ENCODE assay signal across 8 cellular contexts in the genomic region with DNA sequence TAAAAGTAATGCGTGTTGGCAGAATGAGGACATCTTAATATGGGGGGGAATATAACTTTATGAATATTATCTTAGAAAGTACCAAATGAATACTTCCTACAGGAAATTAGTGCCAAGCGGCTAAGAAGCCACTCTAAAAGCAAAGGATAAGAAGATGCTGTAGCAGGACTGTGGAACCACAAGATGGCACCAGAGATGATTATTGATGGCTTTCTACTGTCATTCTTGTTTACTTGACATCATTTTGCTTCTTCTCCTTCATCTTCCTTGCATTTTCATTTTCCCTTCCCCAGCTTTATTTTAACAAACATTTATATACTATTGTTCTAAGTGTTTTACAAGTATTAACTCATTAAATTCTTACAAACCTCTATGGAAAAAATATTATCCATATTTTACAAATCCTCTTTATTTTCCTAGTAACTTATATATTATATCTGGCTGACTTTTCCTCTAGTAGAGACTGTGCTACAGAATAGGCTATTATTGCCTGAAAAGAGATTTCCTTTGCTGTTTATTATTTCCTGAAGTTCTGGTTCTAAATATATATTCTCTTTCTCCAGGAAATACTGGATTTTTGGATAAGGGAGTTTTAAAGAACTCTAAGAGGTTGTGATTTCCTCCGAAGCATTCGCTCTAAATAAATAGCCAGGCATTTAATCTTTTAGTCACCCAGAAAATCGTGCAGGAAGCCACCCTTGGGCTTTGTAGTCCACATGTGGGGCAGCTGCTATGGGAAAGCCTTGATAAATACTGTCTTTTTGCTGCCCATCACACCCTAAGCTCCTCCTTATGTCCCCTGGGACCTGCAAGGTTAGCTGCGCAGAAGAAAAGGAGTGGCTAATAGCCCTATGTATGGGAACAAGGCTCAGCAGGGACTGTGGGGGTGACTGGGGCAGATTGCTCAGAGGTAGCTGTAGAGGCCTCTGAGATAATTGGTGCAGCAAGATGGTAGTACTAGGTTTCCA. TPM values are rescaled to one million over a fixed set of nuclear protein-coding genes. Genes with fewer than 3 reads are reported as not detected.
DNase-seq lines count a peak whose midpoint lies in the region; ATAC-seq, FAIRE-seq and TF ChIP-seq lines count a peak whose summit lies in the region.

No MANE protein-coding gene starts in this region.

- peak; percentile 65; the same call in 1 of the 2 replicates for TF ChIP-seq CTCF in PC-9 (conservative IDR thresholded peaks at IDR 0.05)
- peak; percentile 83 for TF ChIP-seq CTCF in endodermal cell (conservative IDR thresholded peaks at IDR 0.05)
- TF ChIP-seq CTCF in pancreas (IDR thresholded peaks at IDR 0.05) = no peak
- TF ChIP-seq CTCF in sigmoid colon (IDR thresholded peaks at IDR 0.05) = no peak

- intact Hi-C loops in PC-9 (cut with micrococcal nuclease; ENCODE audit: unreplicated experiment) = no loop called here
- intact Hi-C loops in pancreas (cut with DNase I) = no loop called here
- intact Hi-C loops in sigmoid colon (cut with DNase I) = no loop called here

- DNase-seq in D341Med (ENCODE audit: low spot score) (peak; percentile 63), PC-9 (no peak), endodermal cell (peak; percentile 48), pancreas (no peak), ecto neural progenitor cell (ENCODE audit: low spot score) (no peak), sigmoid colon (no peak)

- H3K36me3 Mint-ChIP-seq in endodermal cell (ENCODE audit: low read depth) = no peaks in the 10 kb centered on the region

- H3K4me3 ChIP-seq in PC-9 = no peak overlapping the region
- no peak overlapping the region for H3K4me3 ChIP-seq in endodermal cell (ENCODE audit: low read length)
- no peak overlapping the region for H3K4me3 ChIP-seq in pancreas
- no peak overlapping the region for H3K4me3 ChIP-seq in sigmoid colon

- H3K9me3 ChIP-seq in PC-9 (ENCODE audit: insufficient read depth, low read depth) (no peaks in the 10 kb centered on the region), endodermal cell (ENCODE audit: control insufficient read depth, low read length) (no peaks in the 10 kb centered on the region), pancreas (no peaks in the 10 kb centered on the region), sigmoid colon (no peaks in the 10 kb centered on the region)

- H3K4me1 Mint-ChIP-seq in endodermal cell = peaks cover 13% of the 10 kb centered on the region

- H3K4me3 Mint-ChIP-seq in endodermal cell = no peak overlapping the region

- H3K9ac ChIP-seq in endodermal cell (ENCODE audit: extremely low read depth, low read length, poor library complexity, severe bottlenecking) = no peak overlapping the region

- H3K9me2 ChIP-seq in PC-9 (ENCODE audit: insufficient read depth) = no peaks in the 10 kb centered on the region

- no peaks in the 10 kb centered on the region for H3K79me2 ChIP-seq in PC-9 (ENCODE audit: low read depth)

- no peak overlapping the region for H3K27ac Mint-ChIP-seq in endodermal cell

- peak; percentile 82 for ATAC-seq in GM18870 (IDR thresholded peaks at IDR 0.05; ENCODE audit: unreplicated experiment)
- peak; percentile 81 for ATAC-seq in HG03196 (IDR thresholded peaks at IDR 0.05; ENCODE audit: unreplicated experiment)
- ATAC-seq in pancreas = no peak

- POLR2A ChIA-PET in PC-9 (lab: Charles Lee; ENCODE audit: unreplicated experiment) = no interaction called here

- H4K20me1 ChIP-seq in PC-9 (ENCODE audit: insufficient read depth) = no peaks in the 10 kb centered on the region

- TF ChIP-seq EP300 in sigmoid colon (IDR thresholded peaks at IDR 0.05) = no peak

- WGBS in endodermal cell (ENCODE audit: insufficient coverage in 1 of 2, insufficient read length in 1 of 2), 2 experiments = 65 to 80% methylated on average over 5 of the region's 6 CpGs
- 57 to 58% methylated on average over 6 of the region's 6 CpGs for WGBS in pancreas, 2 donors
- 68 to 74% methylated on average over 6 of the region's 6 CpGs for WGBS in sigmoid colon, 2 donors

- CTCF ChIA-PET in PC-9 (lab: Charles Lee) = interaction anchor here (0.6 kb wide), 1 partner anchor 1039 kb away, joined by 4 read pairs; no protein-coding TSS in a partner anchor

- no peaks in the 10 kb centered on the region for H3K9me3 Mint-ChIP-seq in endodermal cell

- no peak overlapping the region for H2AFZ ChIP-seq in PC-9

- H3K27me3 ChIP-seq in PC-9 (ENCODE audit: insufficient read depth, low read depth) (no peaks in the 10 kb centered on the region), endodermal cell (ENCODE audit: control insufficient read depth, insufficient read depth, low read length, poor library complexity, severe bottlenecking) (no peaks in the 10 kb centered on the region), pancreas (no peaks in the 10 kb centered on the region), sigmoid colon (no peaks in the 10 kb centered on the region)

- TF ChIP-seq POLR2A in sigmoid colon (IDR thresholded peaks at IDR 0.05) = no peak

- H3K27me3 Mint-ChIP-seq in endodermal cell (ENCODE audit: insufficient read depth) = no peaks in the 10 kb centered on the region

- H3F3A ChIP-seq in PC-9 (ENCODE audit: insufficient read depth, low read depth) = no peaks in the 10 kb centered on the region

- H3K4me1 ChIP-seq in PC-9 (replicated peaks; ENCODE audit: insufficient read depth) = no peaks in the 10 kb centered on the region
- peaks cover 3% of the 10 kb centered on the region for H3K4me1 ChIP-seq in endodermal cell (ENCODE audit: control insufficient read depth, insufficient read depth, low read length)
- no peaks in the 10 kb centered on the region for H3K4me1 ChIP-seq in pancreas
- no peaks in the 10 kb centered on the region for H3K4me1 ChIP-seq in sigmoid colon

- no peaks in the 10 kb centered on the region for H3K36me3 ChIP-seq in PC-9 (ENCODE audit: low read depth)
- no peaks in the 10 kb centered on the region for H3K36me3 ChIP-seq in endodermal cell (ENCODE audit: control insufficient read depth, insufficient read depth, low read length)
- H3K36me3 ChIP-seq in pancreas = no peaks in the 10 kb centered on the region
- H3K36me3 ChIP-seq in sigmoid colon = no peaks in the 10 kb centered on the region

- BruUV-seq in PC-9 (replicated peaks; lab: Mats Ljungman, UMichigan) = no TSS peak

- peak; percentile 13 for FAIRE-seq in pancreas (lab: Jason Lieb, UNC)

- H3K27ac ChIP-seq in PC-9 (no peak overlapping the region), endodermal cell (ENCODE audit: low read depth, low read length) (no peak overlapping the region), pancreas (no peak overlapping the region), sigmoid colon (no peak overlapping the region)

- no peak overlapping the region for H3K4me2 ChIP-seq in PC-9

RNA-seq across cellular contexts. Expression of a gene that starts 9.2 kb away (rescaled TPM):
- not detected in 2 replicates for total RNA-seq in PC-9 (2021)
- total RNA-seq in endodermal cell = not detected
- polyA plus RNA-seq in endodermal cell (2013, experiment 1 of 2) = not detected
- polyA plus RNA-seq in endodermal cell (2013, experiment 2 of 2) = not detected
- total RNA-seq in pancreas = under 1 TPM; 0.04 to 0.87 (median 0.37) TPM
- polyA plus RNA-seq in pancreas = 1 to 10 TPM in 1 of 2 donors, under 1 TPM in 1; 0.56 to 1.7 TPM
- total RNA-seq in sigmoid colon = 1 to 10 TPM in 1 of 4 donors, under 1 TPM in 2, not detected in 1; under 0.01 to 3.6 (median 0.81) TPM
- under 1 TPM; under 0.01 to 0.23 (median 0.23) TPM for polyA plus RNA-seq in sigmoid colon

Comparison
In these comparisons a context has a peak if more than half of its experiments do, and no peak if none do; other contexts are left out.
1. DNase-seq: peak in D341Med (single experiment) and endodermal cell (single experiment); none in PC-9 (0 of 2), pancreas (0 of 6), ecto neural progenitor cell (single experiment) and sigmoid colon (single experiment).
2. ATAC-seq: peak in GM18870 (single experiment) and HG03196 (single experiment); none in pancreas (0 of 4).
3. CTCF ChIP-seq: peak in PC-9 (single experiment) and endodermal cell (single experiment); none in pancreas (0 of 4) and sigmoid colon (0 of 4).